28 cellular contexts compared by ENCODE assay signal in genomic region chrX:72159769-72160168, GRCh38.
"Had no signal": no experiment of that assay in that cellular context is flagged by ENCODE, and none has a peak within 500 bp of the region (broad histone marks: within the 10 kb centered on the region; RNA-seq: fewer than 3 reads in every experiment).

No MANE protein-coding gene starts in this region.

- ATAC-seq: natural killer cell; psoas muscle; right cardiac atrium; right lobe of liver; stimulated activated effector memory CD8-positive, alpha-beta T cell treated with anti-CD3 and anti-CD28 coated beads, Interleukin-12 subunit alpha, Interleukin-12 subunit beta, amount 100 ng/mL, for 72 hours; stimulated activated naive B cell treated with anti-CD40 and anti-IgM and Interleukin-4, amounts not matched to agents 10 μg/mL and 1 μg/mL and 100 μg/mL, for 72 hours; upper lobe of right lung had no signal

- H3K36me3 Mint-ChIP-seq: natural killer cell; neural progenitor cell; stimulated activated naive B cell treated with anti-CD40 and anti-IgM and Interleukin-4, amounts not matched to agents 10 μg/mL and 1 μg/mL and 100 μg/mL, for 72 hours; type B pancreatic cell had no signal

- H3K4me2 ChIP-seq: neural progenitor cell had no signal

- H3K27ac ChIP-seq: neural progenitor cell, ovary, parathyroid adenoma, psoas muscle, right lobe of liver, sigmoid colon, stomach, thoracic aorta, thyroid gland, tibial nerve, upper lobe of right lung, uterus had no signal

- H2AFZ ChIP-seq: neural progenitor cell, parathyroid adenoma had no signal

- H3K36me3 ChIP-seq: neural progenitor cell, ovary, right lobe of liver, sigmoid colon, stomach, thoracic aorta, thyroid gland, tibial nerve, upper lobe of right lung, uterus had no signal

- H3K9ac ChIP-seq: neural progenitor cell, parathyroid adenoma had no signal

- H3K9me3 Mint-ChIP-seq: natural killer cell; stimulated activated effector memory CD8-positive, alpha-beta T cell treated with anti-CD3 and anti-CD28 coated beads, Interleukin-12 subunit alpha, Interleukin-12 subunit beta, amount 100 ng/mL, for 72 hours; stimulated activated naive B cell treated with anti-CD40 and anti-IgM and Interleukin-4, amounts not matched to agents 10 μg/mL and 1 μg/mL and 100 μg/mL, for 72 hours; stimulated activated naive CD8-positive, alpha-beta T cell treated with anti-CD3 and anti-CD28 coated beads, Interleukin-15, Interleukin-2, amounts not matched to agents 100 ng/mL and 50 ng/mL, for 24 hours had no signal

- H3K4me3 ChIP-seq: neural progenitor cell, ovary, psoas muscle, right lobe of liver, sigmoid colon, stomach, thoracic aorta, thyroid gland, tibial nerve, upper lobe of right lung, uterus had no signal

- H3K4me1 ChIP-seq: neural progenitor cell, parathyroid adenoma, psoas muscle, right lobe of liver, sigmoid colon, stomach, thyroid gland, tibial nerve, upper lobe of right lung, uterus had no signal

- H3K4me1 Mint-ChIP-seq: natural killer cell; nephron; neural progenitor cell; stimulated activated effector memory CD8-positive, alpha-beta T cell treated with anti-CD3 and anti-CD28 coated beads, Interleukin-12 subunit alpha, Interleukin-12 subunit beta, amount 100 ng/mL, for 72 hours; stimulated activated naive B cell treated with anti-CD40 and anti-IgM and Interleukin-4, amounts not matched to agents 10 μg/mL and 1 μg/mL and 100 μg/mL, for 72 hours had no signal

- H3K27ac Mint-ChIP-seq: natural killer cell; nephron; neural progenitor cell; progenitor cell of endocrine pancreas; stimulated activated effector memory CD8-positive, alpha-beta T cell treated with anti-CD3 and anti-CD28 coated beads, Interleukin-12 subunit alpha, Interleukin-12 subunit beta, amount 100 ng/mL, for 72 hours; stimulated activated naive B cell treated with anti-CD40 and anti-IgM and Interleukin-4, amounts not matched to agents 10 μg/mL and 1 μg/mL and 100 μg/mL, for 72 hours; stimulated activated naive CD8-positive, alpha-beta T cell treated with anti-CD3 and anti-CD28 coated beads, Interleukin-15, Interleukin-2, amounts not matched to agents 100 ng/mL and 50 ng/mL, for 24 hours; type B pancreatic cell had no signal

- H3K27me3 Mint-ChIP-seq: progenitor cell of endocrine pancreas, type B pancreatic cell had no signal

- H3K4me3 Mint-ChIP-seq: natural killer cell; nephron; neural progenitor cell; stimulated activated effector memory CD8-positive, alpha-beta T cell treated with anti-CD3 and anti-CD28 coated beads, Interleukin-12 subunit alpha, Interleukin-12 subunit beta, amount 100 ng/mL, for 72 hours; stimulated activated naive B cell treated with anti-CD40 and anti-IgM and Interleukin-4, amounts not matched to agents 10 μg/mL and 1 μg/mL and 100 μg/mL, for 72 hours; stimulated activated naive CD8-positive, alpha-beta T cell treated with anti-CD3 and anti-CD28 coated beads, Interleukin-15, Interleukin-2, amounts not matched to agents 100 ng/mL and 50 ng/mL, for 24 hours; type B pancreatic cell had no signal

- H3K27me3 ChIP-seq: neural progenitor cell, ovary, right lobe of liver, sigmoid colon, stomach, thyroid gland, upper lobe of right lung, uterus had no signal

- H3K79me2 ChIP-seq: parathyroid adenoma had no signal

- H3K9me3 ChIP-seq: ovary, psoas muscle, right lobe of liver, sigmoid colon, thoracic aorta, thyroid gland, tibial nerve, upper lobe of right lung, uterus had no signal

- DNase-seq: natural killer cell; occipital lobe; ovary; posterior cingulate gyrus; psoas muscle; right cardiac atrium; right lobe of liver; sigmoid colon; small intestine; stimulated activated CD4-positive, alpha-beta T cell treated with anti-CD3 and anti-CD28 coated beads, Interleukin-15, amount 100 ng/mL, for 24 hours; stimulated activated CD4-positive, alpha-beta T cell treated with anti-CD3 and anti-CD28 coated beads, Interleukin-2, amount 100 ng/mL, for 24 hours; stimulated activated CD4-positive, alpha-beta T cell treated with anti-CD3 and anti-CD28 coated beads, Interleukin-2, amount 100 ng/mL, for 48 hours; stimulated activated CD4-positive, alpha-beta T cell treated with anti-CD3 and anti-CD28 coated beads, Interleukin-4, amount 100 ng/mL, for 24 hours; stimulated activated naive B cell treated with anti-CD40 and anti-IgM and Interleukin-4, amounts not matched to agents 10 μg/mL and 1 μg/mL and 100 μg/mL, for 72 hours; stimulated activated naive CD4-positive, alpha-beta T cell treated with Interleukin-2 at 50 U/mL for 16 hours; stomach; thyroid gland; upper lobe of right lung; uterus had no signal
